In the genomic region with DNA sequence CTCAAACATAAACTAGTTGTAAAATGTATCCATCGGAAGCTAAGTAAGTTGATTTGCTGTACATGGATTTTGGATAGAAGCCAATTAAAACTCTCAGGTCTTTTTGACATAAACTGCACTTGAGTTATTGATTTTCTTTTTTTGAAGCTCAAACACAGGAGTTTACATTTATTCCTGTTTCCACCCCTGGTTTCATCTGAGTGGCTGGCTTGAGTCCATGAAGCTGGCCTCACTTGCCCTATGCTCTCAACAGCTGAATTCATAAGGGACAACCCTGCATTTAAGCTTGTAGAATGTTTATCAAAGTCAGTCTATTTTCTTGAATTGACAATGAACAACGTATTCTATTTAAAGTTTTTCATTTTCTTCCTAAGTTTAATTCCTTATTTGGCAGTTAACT, we compare ENCODE assay signal across 31 cellular contexts. TPM values are rescaled to one million over a fixed set of nuclear protein-coding genes. Genes with fewer than 3 reads are reported as not detected.
A peak's percentile ranks its signal among the peaks of the same experiment; 100 is the strongest.
DNase-seq lines count a peak whose midpoint lies in the region; ATAC-seq and TF ChIP-seq lines count a peak whose summit lies in the region.
"Had no signal": no experiment of that assay in that cellular context is flagged by ENCODE, and none has a peak within 500 bp of the region (broad histone marks: within the 10 kb centered on the region; RNA-seq: fewer than 3 reads in every experiment).

No MANE protein-coding gene starts in this region.

- DNase-seq in DMS79 treated with DMSO at 0.1 percent for 48 hours (lab: John Stamatoyannopoulos, UW): peak; percentile 87
- DNase-seq in NCI-H146 treated with DMSO at 0.1 percent for 48 hours (lab: John Stamatoyannopoulos, UW; ENCODE audit: unreplicated experiment): peak; percentile 43
- DNase-seq in NCI-H345 (lab: John Stamatoyannopoulos, UW): peak; percentile 85
- DNase-seq in NCI-H524 treated with DMSO at 0.1 percent for 48 hours (lab: John Stamatoyannopoulos, UW): no peak
- DNase-seq in dorsolateral prefrontal cortex: no peak
- DNase-seq in activated naive CD4-positive, alpha-beta T cell treated with Interleukin-2 at 50 U/mL for 16 hours: no peak
- DNase-seq: activated CD4-positive, alpha-beta T cell treated with anti-CD3 and anti-CD28 coated beads, Interleukin-2, amount 50 U/mL, for 48 hours; activated CD8-positive, alpha-beta memory T cell treated with anti-CD3 and anti-CD28 coated beads, Interleukin-2, amount 50 U/mL, for 4 hours; activated naive CD4-positive, alpha-beta T cell treated with anti-CD3 and anti-CD28 coated beads, Interleukin-2, amount 50 U/mL, for 16 hours; amniotic stem cell; Caco-2; effector CD8-positive, alpha-beta T cell; EL; heart right ventricle; left cardiac atrium; mesenchymal stem cell; NCI-H1930; NCI-H526 treated with DMSO at 0.1 percent for 48 hours; posterior cingulate gyrus; sigmoid colon; stimulated activated CD4-positive, alpha-beta T cell treated with anti-CD3 and anti-CD28 coated beads, Interleukin-4, amount 100 ng/mL, for 4 hours; stimulated activated naive B cell treated with anti-CD40 and anti-IgM and Interleukin-4, amounts not matched to agents 10 μg/mL and 1 μg/mL and 100 μg/mL, for 72 hours; T-cell had no signal

- TF ChIP-seq RAD21 in liver (IDR thresholded peaks at IDR 0.05): peak; percentile 32 to 45

- TF ChIP-seq CTCF in liver (IDR thresholded peaks at IDR 0.05; ENCODE audit: low read depth, low read length, missing input control) (no peak), dorsolateral prefrontal cortex (IDR thresholded peaks at IDR 0.05 in 54 of 56, conservative IDR thresholded peaks at IDR 0.05 in 2 of 56; ENCODE audit: low read depth in 1 of 56, partially characterized antibody in 56 of 56) (no peak)

- peaks cover 2 to 25% (median 14%) of the 10 kb centered on the region in 4 donors for H3K4me1 ChIP-seq in liver (ENCODE audit: control insufficient read depth in 4 of 4, insufficient read depth in 4 of 4, low read length in 3 of 4)
- H3K4me1 ChIP-seq: BLaER1 treated with 17β-estradiol and CSF1 and Interleukin-3, amounts not matched to agents 10 nM and 100 nM; breast epithelium; Caco-2; SJSA1 had no signal

- no peaks in the 10 kb centered on the region for H3K9me3 ChIP-seq in liver (ENCODE audit: control insufficient read depth in 4 of 4, low read length in 3 of 4)
- H3K9me3 ChIP-seq: breast epithelium, Caco-2, heart right ventricle, sigmoid colon, SJSA1 had no signal

- ATAC-seq in HG03159 (IDR thresholded peaks at IDR 0.05; ENCODE audit: unreplicated experiment): no peak
- ATAC-seq: GM12878; heart right ventricle; left cardiac atrium; stimulated activated naive B cell treated with anti-CD40 and anti-IgM and Interleukin-4, amounts not matched to agents 10 μg/mL and 1 μg/mL and 100 μg/mL, for 72 hours; T-cell had no signal

- H3K27ac ChIP-seq in liver (ENCODE audit: low read depth in 1 of 2, low read length in 2 of 2): no peak overlapping the region
- H3K27ac ChIP-seq in dorsolateral prefrontal cortex: no peak overlapping the region
- H3K27ac ChIP-seq: BLaER1 treated with 17β-estradiol and CSF1 and Interleukin-3, amounts not matched to agents 10 nM and 100 nM; breast epithelium; heart right ventricle; KMS-11; neural progenitor cell; sigmoid colon; SJSA1 had no signal

- H3K27me3 ChIP-seq in liver (ENCODE audit: control insufficient read depth in 4 of 4, insufficient read depth in 4 of 4, low read length in 3 of 4): no peaks in the 10 kb centered on the region
- peaks cover 0 to 54% (median 4%) of the 10 kb centered on the region in 45 donors for H3K27me3 ChIP-seq in dorsolateral prefrontal cortex
- H3K27me3 ChIP-seq: BLaER1 treated with 17β-estradiol and CSF1 and Interleukin-3, amounts not matched to agents 10 nM and 100 nM; breast epithelium; neural progenitor cell; sigmoid colon had no signal

- H3K9ac ChIP-seq in liver (ENCODE audit: low read depth in 1 of 2, low read length in 2 of 2): no peak overlapping the region
- H3K9ac ChIP-seq: BLaER1 treated with 17β-estradiol and CSF1 and Interleukin-3, amounts not matched to agents 10 nM and 100 nM; KMS-11; neural progenitor cell had no signal

- H3K36me3 ChIP-seq in liver (ENCODE audit: control insufficient read depth in 4 of 4, insufficient read depth in 3 of 4, low read depth in 1 of 4, low read length in 3 of 4): no peaks in the 10 kb centered on the region
- H3K36me3 ChIP-seq: BLaER1 treated with 17β-estradiol and CSF1 and Interleukin-3, amounts not matched to agents 10 nM and 100 nM; breast epithelium; heart right ventricle; neural progenitor cell; sigmoid colon; SJSA1 had no signal

- intact Hi-C loops in dorsolateral prefrontal cortex (cut with DNase I): no loop called here

- WGBS in liver: 24% methylated on average over 2 of the region's 2 CpGs

- H3K4me3 ChIP-seq in liver (ENCODE audit: low read depth in 1 of 3, low read length in 3 of 3) (no peak overlapping the region), dorsolateral prefrontal cortex (no peak overlapping the region)
- H3K4me3 ChIP-seq: BLaER1 treated with 17β-estradiol and CSF1 and Interleukin-3, amounts not matched to agents 10 nM and 100 nM; breast epithelium; GM12878; heart right ventricle; neural progenitor cell; sigmoid colon; SJSA1 had no signal

TF ChIP-seq in liver, 16 proteins besides CTCF, POLR2A, EP300 and RAD21:
- TF ChIP-seq RXRA (IDR thresholded peaks at IDR 0.05): peak; percentile 85 to 86
- peak; percentile 34 for TF ChIP-seq SP1 (IDR thresholded peaks at IDR 0.05)
- no peak for TF ChIP-seq NR2F2 (IDR thresholded peaks at IDR 0.05)
- TF ChIP-seq JUND (IDR thresholded peaks at IDR 0.05): peak in 1 of 2 donors; percentile 21
- TF ChIP-seq, protein P1, sequence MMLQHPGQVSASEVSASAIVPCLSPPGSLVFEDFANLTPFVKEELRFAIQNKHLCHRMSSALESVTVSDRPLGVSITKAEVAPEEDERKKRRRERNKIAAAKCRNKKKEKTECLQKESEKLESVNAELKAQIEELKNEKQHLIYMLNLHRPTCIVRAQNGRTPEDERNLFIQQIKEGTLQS (IDR thresholded peaks at IDR 0.05): no peak
- no peak for TF ChIP-seq GABPA (IDR thresholded peaks at IDR 0.05 in 1 of 2, conservative IDR thresholded peaks at IDR 0.05 in 1 of 2)
- TF ChIP-seq, protein P2, sequence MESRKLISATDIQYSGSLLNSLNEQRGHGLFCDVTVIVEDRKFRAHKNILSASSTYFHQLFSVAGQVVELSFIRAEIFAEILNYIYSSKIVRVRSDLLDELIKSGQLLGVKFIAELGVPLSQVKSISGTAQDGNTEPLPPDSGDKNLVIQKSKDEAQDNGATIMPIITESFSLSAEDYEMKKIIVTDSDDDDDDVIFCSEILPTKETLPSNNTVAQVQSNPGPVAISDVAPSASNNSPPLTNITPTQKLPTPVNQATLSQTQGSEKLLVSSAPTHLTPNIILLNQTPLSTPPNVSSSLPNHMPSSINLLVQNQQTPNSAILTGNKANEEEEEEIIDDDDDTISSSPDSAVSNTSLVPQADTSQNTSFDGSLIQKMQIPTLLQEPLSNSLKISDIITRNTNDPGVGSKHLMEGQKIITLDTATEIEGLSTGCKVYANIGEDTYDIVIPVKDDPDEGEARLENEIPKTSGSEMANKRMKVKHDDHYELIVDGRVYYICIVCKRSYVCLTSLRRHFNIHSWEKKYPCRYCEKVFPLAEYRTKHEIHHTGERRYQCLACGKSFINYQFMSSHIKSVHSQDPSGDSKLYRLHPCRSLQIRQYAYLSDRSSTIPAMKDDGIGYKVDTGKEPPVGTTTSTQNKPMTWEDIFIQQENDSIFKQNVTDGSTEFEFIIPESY (IDR thresholded peaks at IDR 0.05): peak; percentile 26
- TF ChIP-seq, protein P3, sequence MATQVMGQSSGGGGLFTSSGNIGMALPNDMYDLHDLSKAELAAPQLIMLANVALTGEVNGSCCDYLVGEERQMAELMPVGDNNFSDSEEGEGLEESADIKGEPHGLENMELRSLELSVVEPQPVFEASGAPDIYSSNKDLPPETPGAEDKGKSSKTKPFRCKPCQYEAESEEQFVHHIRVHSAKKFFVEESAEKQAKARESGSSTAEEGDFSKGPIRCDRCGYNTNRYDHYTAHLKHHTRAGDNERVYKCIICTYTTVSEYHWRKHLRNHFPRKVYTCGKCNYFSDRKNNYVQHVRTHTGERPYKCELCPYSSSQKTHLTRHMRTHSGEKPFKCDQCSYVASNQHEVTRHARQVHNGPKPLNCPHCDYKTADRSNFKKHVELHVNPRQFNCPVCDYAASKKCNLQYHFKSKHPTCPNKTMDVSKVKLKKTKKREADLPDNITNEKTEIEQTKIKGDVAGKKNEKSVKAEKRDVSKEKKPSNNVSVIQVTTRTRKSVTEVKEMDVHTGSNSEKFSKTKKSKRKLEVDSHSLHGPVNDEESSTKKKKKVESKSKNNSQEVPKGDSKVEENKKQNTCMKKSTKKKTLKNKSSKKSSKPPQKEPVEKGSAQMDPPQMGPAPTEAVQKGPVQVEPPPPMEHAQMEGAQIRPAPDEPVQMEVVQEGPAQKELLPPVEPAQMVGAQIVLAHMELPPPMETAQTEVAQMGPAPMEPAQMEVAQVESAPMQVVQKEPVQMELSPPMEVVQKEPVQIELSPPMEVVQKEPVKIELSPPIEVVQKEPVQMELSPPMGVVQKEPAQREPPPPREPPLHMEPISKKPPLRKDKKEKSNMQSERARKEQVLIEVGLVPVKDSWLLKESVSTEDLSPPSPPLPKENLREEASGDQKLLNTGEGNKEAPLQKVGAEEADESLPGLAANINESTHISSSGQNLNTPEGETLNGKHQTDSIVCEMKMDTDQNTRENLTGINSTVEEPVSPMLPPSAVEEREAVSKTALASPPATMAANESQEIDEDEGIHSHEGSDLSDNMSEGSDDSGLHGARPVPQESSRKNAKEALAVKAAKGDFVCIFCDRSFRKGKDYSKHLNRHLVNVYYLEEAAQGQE (IDR thresholded peaks at IDR 0.05): no peak
- TF ChIP-seq TAF1 (conservative IDR thresholded peaks at IDR 0.05): no peak
- TF ChIP-seq HNF4A (conservative IDR thresholded peaks at IDR 0.05): peak; percentile 47 to 48
- TF ChIP-seq FOXA1 (IDR thresholded peaks at IDR 0.05): no peak
- TF ChIP-seq, protein P4, sequence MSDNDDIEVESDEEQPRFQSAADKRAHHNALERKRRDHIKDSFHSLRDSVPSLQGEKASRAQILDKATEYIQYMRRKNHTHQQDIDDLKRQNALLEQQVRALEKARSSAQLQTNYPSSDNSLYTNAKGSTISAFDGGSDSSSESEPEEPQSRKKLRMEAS (IDR thresholded peaks at IDR 0.05): no peak
- TF ChIP-seq HNF4G (IDR thresholded peaks at IDR 0.05): no peak
- no peak for TF ChIP-seq FOXA2 (IDR thresholded peaks at IDR 0.05)

RNA-seq across cellular contexts. Expression of a gene that starts 58.1 kb away (rescaled TPM):
- 10 to 100 TPM in 1 of 2 donors, 1 to 10 TPM in 1; 6.8 to 11.9 TPM for total RNA-seq in liver
- 1 to 10 TPM; 3.0 to 3.5 TPM for polyA plus RNA-seq in liver
- 10 to 100 TPM; 14.7 to 51.9 (median 26.6) TPM for total RNA-seq in dorsolateral prefrontal cortex

Comparison
In these comparisons a context has a peak if more than half of its experiments do, and no peak if none do; other contexts are left out.
1. DNase-seq: peak in DMS79 treated with DMSO at 0.1 percent for 48 hours (single experiment), NCI-H146 treated with DMSO at 0.1 percent for 48 hours (single experiment) and NCI-H345 (single experiment); none in NCI-H524 treated with DMSO at 0.1 percent for 48 hours (single experiment), dorsolateral prefrontal cortex (0 of 10) and activated naive CD4-positive, alpha-beta T cell treated with Interleukin-2 at 50 U/mL for 16 hours (single experiment).